ENCODE assay signal across 9 cellular contexts in the genomic region with DNA sequence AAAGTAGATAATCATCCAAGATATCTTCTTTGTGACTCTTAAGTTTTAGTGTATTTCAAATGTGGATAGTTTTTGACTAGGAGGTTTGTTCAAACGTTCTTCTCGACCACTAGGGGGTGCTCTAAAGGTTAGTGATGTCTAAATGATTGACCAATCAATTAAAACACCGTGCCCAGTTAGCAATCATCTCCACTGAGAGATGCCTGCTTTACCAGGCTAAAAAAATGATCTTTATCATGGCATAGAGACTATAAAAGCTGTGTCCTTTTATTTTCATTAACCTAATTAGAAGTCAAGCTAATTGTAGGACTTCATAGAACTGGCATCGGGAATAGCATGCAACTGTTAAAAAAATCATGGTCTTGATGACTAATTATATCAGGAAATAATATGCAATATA.
DNase-seq lines count a peak whose midpoint lies in the region; ATAC-seq and TF ChIP-seq lines count a peak whose summit lies in the region.
"Had no signal": no experiment of that assay in that cellular context is flagged by ENCODE, and none has a peak within 500 bp of the region (broad histone marks: within the 10 kb centered on the region; RNA-seq: fewer than 3 reads in every experiment).

No MANE protein-coding gene starts in this region.

- H3K27ac Mint-ChIP-seq in CD4-positive, CD25-positive, alpha-beta regulatory T cell, result peak overlapping the region; percentile 90 to 99 (median 99)

- in situ Hi-C loops in astrocyte of the cerebellum (cut with HindIII; ENCODE audit: low sequenced_read_pairs), result loop anchor here (10.0 kb wide), 1 partner anchor 249 kb away; no protein-coding TSS in a partner anchor

- peak overlapping the region; percentile 99 for H3K27ac ChIP-seq in CD4-positive, CD25-positive, alpha-beta regulatory T cell (ENCODE audit: insufficient read depth, low read length, poor library complexity, severe bottlenecking)
- H3K27ac ChIP-seq in upper lobe of right lung, result peak overlapping the region; percentile 94
- H3K27ac ChIP-seq: SK-N-MC had no signal

- peaks cover 45 to 97% (median 82%) of the 10 kb centered on the region in 4 donors for H3K4me1 Mint-ChIP-seq in CD4-positive, CD25-positive, alpha-beta regulatory T cell

- peak overlapping the region; percentile 77 for H3K4me3 ChIP-seq in CD4-positive, CD25-positive, alpha-beta regulatory T cell (ENCODE audit: low read depth, low read length)
- H3K4me3 ChIP-seq in astrocyte of the cerebellum (ENCODE audit: low read depth, low read length) (no peak overlapping the region), upper lobe of right lung (no peak overlapping the region)
- H3K4me3 ChIP-seq: SK-N-MC had no signal

- no peaks in the 10 kb centered on the region for H3K27me3 Mint-ChIP-seq in CD4-positive, CD25-positive, alpha-beta regulatory T cell

- peaks cover 98% of the 10 kb centered on the region for H3K4me1 ChIP-seq in CD4-positive, CD25-positive, alpha-beta regulatory T cell (ENCODE audit: control insufficient read depth, insufficient read depth, low read length, poor library complexity, severe bottlenecking)
- peaks cover 81% of the 10 kb centered on the region for H3K4me1 ChIP-seq in upper lobe of right lung

- H3K27me3 ChIP-seq in CD4-positive, CD25-positive, alpha-beta regulatory T cell (ENCODE audit: control insufficient read depth, insufficient read depth, low read length), result no peaks in the 10 kb centered on the region
- no peaks in the 10 kb centered on the region for H3K27me3 ChIP-seq in upper lobe of right lung

- H3K9me3 Mint-ChIP-seq in CD4-positive, CD25-positive, alpha-beta regulatory T cell, result no peaks in the 10 kb centered on the region

- TF ChIP-seq CTCF in astrocyte of the cerebellum (IDR thresholded peaks at IDR 0.05; ENCODE audit: low read depth, low read length, missing control alignments) (peak; percentile 59), upper lobe of right lung (IDR thresholded peaks at IDR 0.05) (peak; percentile 77)

- H3K9me3 ChIP-seq in CD4-positive, CD25-positive, alpha-beta regulatory T cell (ENCODE audit: control insufficient read depth in 2 of 2, low read length in 2 of 2), result no peaks in the 10 kb centered on the region
- H3K9me3 ChIP-seq in upper lobe of right lung, result no peaks in the 10 kb centered on the region

- intact Hi-C loops in upper lobe of right lung (cut with DNase I), result no loop called here

- peaks cover 36% of the 10 kb centered on the region for H3K36me3 Mint-ChIP-seq in CD4-positive, CD25-positive, alpha-beta regulatory T cell

- ATAC-seq in CD4-positive, CD25-positive, alpha-beta regulatory T cell (ENCODE audit: low read depth in 2 of 2), result no peak
- ATAC-seq in left lobe of liver (peak; percentile 72), upper lobe of right lung (peak; percentile 52), GM19023 (IDR thresholded peaks at IDR 0.05; ENCODE audit: unreplicated experiment) (no peak)

- H3K36me3 ChIP-seq in CD4-positive, CD25-positive, alpha-beta regulatory T cell (ENCODE audit: control insufficient read depth, insufficient read depth, low read length), result peaks cover 15% of the 10 kb centered on the region
- H3K36me3 ChIP-seq in upper lobe of right lung, result no peaks in the 10 kb centered on the region

- H3K4me3 Mint-ChIP-seq in CD4-positive, CD25-positive, alpha-beta regulatory T cell, result peak overlapping the region; percentile 23 to 70 (median 44)

- DNase-seq in CD4-positive, CD25-positive, alpha-beta regulatory T cell, result peak in 2 of 3 donors; percentile 50 to 73
- DNase-seq in H4 (ENCODE audit: low spot score) (peak; percentile 73), NCI-H69 (lab: John Stamatoyannopoulos, UW) (peak; percentile 85), astrocyte of the cerebellum (ENCODE audit: low read depth) (peak; percentile 56), left lobe of liver (ENCODE audit: low spot score) (no peak), upper lobe of right lung (no peak), nucleus accumbens (lab: John Stamatoyannopoulos, UW) (no peak)

Comparison
In these comparisons a context has a peak if more than half of its experiments do, and no peak if none do; other contexts are left out.
1. ATAC-seq: peak in left lobe of liver (single experiment) and upper lobe of right lung (single experiment); none in CD4-positive, CD25-positive, alpha-beta regulatory T cell (0 of 2) and GM19023 (single experiment).
2. DNase-seq: peak in CD4-positive, CD25-positive, alpha-beta regulatory T cell (2 of 3), H4 (single experiment), NCI-H69 (single experiment) and astrocyte of the cerebellum (single experiment); none in left lobe of liver (single experiment), upper lobe of right lung (single experiment) and nucleus accumbens (0 of 56).